In genomic region chrX:40580537-40581332, GRCh38 we compare ENCODE assay signal across 8 cellular contexts. TPM values are rescaled to one million over a fixed set of nuclear protein-coding genes. Genes with fewer than 3 reads are reported as not detected.
DNase-seq lines count a peak whose midpoint lies in the region; ATAC-seq, FAIRE-seq and TF ChIP-seq lines count a peak whose summit lies in the region.

ATP6AP2 (plus strand) TSS chrX:40580970; CDS start chrX:40581066, 96 bp downstream.

- H3K4me2 ChIP-seq in OCI-LY7 (ENCODE audit: low read length) = peak within 1 kb of the TSS; percentile 85

- BruUV-seq in OCI-LY7 (replicated peaks; lab: Mats Ljungman, UMichigan) = no TSS peak

- no peaks in the 10 kb centered on the region for H3K36me3 ChIP-seq in OCI-LY7 (ENCODE audit: insufficient read depth, low read length)

- no peak for FAIRE-seq in D721Med (lab: Jason Lieb, UNC)

- DNase-seq in D721Med (ENCODE audit: insufficient read length, low spot score) (peak; percentile 60), HuH-7.5 (ENCODE audit: low spot score) (peak; percentile 56), OCI-LY7 (ENCODE audit: low spot score) (peak; percentile 93), activated T-cell treated with anti-CD3 and anti-CD28 coated beads for 24 hours (ENCODE audit: low read depth) (peak; percentile 84), epidermal melanocyte (ENCODE audit: insufficient read length, low spot score) (peak; percentile 81), middle frontal gyrus (ENCODE audit: extremely low spot score, low spot score) (peak; percentile 77)
- DNase-seq in stimulated activated CD8-positive, alpha-beta memory T cell treated with anti-CD3 and anti-CD28 coated beads, Interleukin-2, amount 100 ng/mL, for 48 hours (ENCODE audit: low read depth in 2 of 2) = peak; percentile 77 to 78

- TF ChIP-seq CTCF in D721Med (IDR thresholded peaks at IDR 0.05; ENCODE audit: insufficient read depth, missing control alignments) = no peak
- no peak for TF ChIP-seq CTCF in OCI-LY7 (conservative IDR thresholded peaks at IDR 0.05; ENCODE audit: low read length)

- ATAC-seq in GM21526 (IDR thresholded peaks at IDR 0.05; ENCODE audit: low FRiP score, unreplicated experiment) = peak; percentile 90

- POLR2A ChIA-PET in OCI-LY7 (lab: Charles Lee) = interaction anchor here (0.8 to 1.1 kb wide), 3 partner anchors 9 to 476 kb away, joined by 3 to 6 read pairs (median 4); no protein-coding TSS in a partner anchor

- H3K9me2 ChIP-seq in OCI-LY7 (ENCODE audit: insufficient read depth, low read length) = no peaks in the 10 kb centered on the region

- peak within 1 kb of the TSS; percentile 48 for H3K27ac ChIP-seq in OCI-LY7 (ENCODE audit: low read depth, low read length, poor library complexity, severe bottlenecking)

- peaks cover 11% of the 10 kb centered on the region for H3K4me1 ChIP-seq in OCI-LY7 (ENCODE audit: insufficient read depth, low read length, poor library complexity, severe bottlenecking)

- intact Hi-C loops in OCI-LY7 (cut with micrococcal nuclease; ENCODE audit: unreplicated experiment) = loop anchor here (10.0 kb wide), 1 partner anchor 504 kb away; the partner anchor contains the start of gene USP9X

- peaks cover 24% of the 10 kb centered on the region; the same call in 1 of the 2 replicates for H3K79me2 ChIP-seq in OCI-LY7 (ENCODE audit: insufficient read depth, low read depth, low read length)

- H2AFZ ChIP-seq in OCI-LY7 (ENCODE audit: low read length) = peak within 1 kb of the TSS; percentile 89

- CTCF ChIA-PET in OCI-LY7 (lab: Charles Lee; ENCODE audit: unreplicated experiment) = interaction anchor here (0.6 kb wide), 1 partner anchor 869 kb away, joined by 3 read pairs; no protein-coding TSS in a partner anchor

- peak within 1 kb of the TSS; percentile 89 for H3K4me3 ChIP-seq in OCI-LY7 (ENCODE audit: low read depth, low read length, poor library complexity, severe bottlenecking)

- H4K20me1 ChIP-seq in OCI-LY7 (ENCODE audit: insufficient read depth, low read length) = peaks cover 8% of the 10 kb centered on the region

- no peaks in the 10 kb centered on the region for H3K9me3 ChIP-seq in OCI-LY7 (ENCODE audit: low read length)

RNA-seq across cellular contexts. Expression of gene ATP6AP2, which starts in this region (rescaled TPM):
- 20.6 and 28.2 TPM in 2 replicates for total RNA-seq in OCI-LY7 (2014; rRNA removed; shearing (Covaris generic))
- total RNA-seq in OCI-LY7 (2022) = 34.9 and 40.4 TPM in 2 replicates

Comparison
In these comparisons a context has a peak if more than half of its experiments do, and no peak if none do; other contexts are left out.
1. Peak in every context shown above with its lines: DNase-seq, ATAC-seq, H3K4me3 ChIP-seq and H3K27ac ChIP-seq.